Comparison of ENCODE assay signal across 1 cellular context in genomic region chr16:69754469-69755310, GRCh38.
TF ChIP-seq lines count a peak whose summit lies in the region.

Gene NOB1, minus strand, starts transcription at chr16:69754926. Its CDS starts 16 bp downstream, at chr16:69754910.

TF ChIP-seq in HepG2, 621 proteins besides CTCF, POLR2A, EP300 and RAD21 (continued from another document and continues in another):
- TF ChIP-seq HHEX (CRISPR knock-in tag; IDR thresholded peaks at IDR 0.05) (0 out of 2 replicates have a peak, but pooled peaks have one; percentile 21), ZNF570 (CRISPR knock-in tag; IDR thresholded peaks at IDR 0.05; ENCODE audit: borderline replicate concordance) (peak; percentile 22; the same call in 1 of the 2 replicates), CCAR2 (optimal IDR thresholded peaks at IDR 0.05; ENCODE audit: low read depth, low read length) (no peak), RELA (CRISPR knock-in tag; IDR thresholded peaks at IDR 0.05) (peak; percentile 94), YEATS2 (CRISPR knock-in tag; IDR thresholded peaks at IDR 0.05; ENCODE audit: borderline replicate concordance) (peak; percentile 75; the same call in 1 of the 2 replicates), MYC (CRISPR knock-in tag; IDR thresholded peaks at IDR 0.05; ENCODE audit: borderline replicate concordance) (peak; percentile 100), ZKSCAN1 (IDR thresholded peaks at IDR 0.05; ENCODE audit: low read length) (peak; percentile 46; the same call in 1 of the 2 replicates), ZNF737 (CRISPR knock-in tag; IDR thresholded peaks at IDR 0.05; ENCODE audit: borderline replicate concordance) (0 out of 2 replicates have a peak, but pooled peaks have one; percentile 71), GTF3A (CRISPR knock-in tag; conservative IDR thresholded peaks at IDR 0.05) (peak; percentile 37; the same call in 1 of the 2 replicates), ZFP62 (CRISPR knock-in tag; IDR thresholded peaks at IDR 0.05) (no peak), ZNF484 (CRISPR knock-in tag; IDR thresholded peaks at IDR 0.05; ENCODE audit: borderline replicate concordance, low read depth) (peak; percentile 93), PBX2 (CRISPR knock-in tag; IDR thresholded peaks at IDR 0.05) (no peak), SRF (IDR thresholded peaks at IDR 0.05; ENCODE audit: low read depth, low read length) (peak; percentile 17; the same call in 1 of the 2 replicates), NCOA2 (CRISPR knock-in tag; IDR thresholded peaks at IDR 0.05) (peak; percentile 65), ZNF230 (CRISPR knock-in tag; IDR thresholded peaks at IDR 0.05) (peak; percentile 98), PREB (CRISPR knock-in tag; IDR thresholded peaks at IDR 0.05) (no peak), NFRKB (IDR thresholded peaks at IDR 0.05) (no peak), REST (IDR thresholded peaks at IDR 0.05; ENCODE audit: borderline replicate concordance in 1 of 2, low read depth in 1 of 2, low read length in 2 of 2) (peak in 1 of 2 experiments; percentile 59; a peak in 2 of 4 replicates), FOSL1 (CRISPR knock-in tag; IDR thresholded peaks at IDR 0.05; ENCODE audit: borderline replicate concordance) (no peak), NCOR1 (IDR thresholded peaks at IDR 0.05; ENCODE audit: borderline replicate concordance, low read length) (no peak), JUN (CRISPR knock-in tag; IDR thresholded peaks at IDR 0.05) (peak; percentile 75), ZNF550 (CRISPR knock-in tag; IDR thresholded peaks at IDR 0.05; ENCODE audit: borderline replicate concordance) (peak; percentile 92; the same call in 1 of the 2 replicates), NFE2 (CRISPR knock-in tag; IDR thresholded peaks at IDR 0.05) (peak; percentile 35; the same call in 1 of the 2 replicates), ASH2L (IDR thresholded peaks at IDR 0.05; ENCODE audit: insufficient read length, low read depth, low read length) (peak; percentile 85), ZNF17 (CRISPR knock-in tag; IDR thresholded peaks at IDR 0.05) (no peak), ZNF256 (CRISPR knock-in tag; conservative IDR thresholded peaks at IDR 0.05) (0 out of 2 replicates have a peak, but pooled peaks have one; percentile 39), ZNF768 (CRISPR knock-in tag; IDR thresholded peaks at IDR 0.05) (peak; percentile 84), HMG20B (CRISPR knock-in tag; conservative IDR thresholded peaks at IDR 0.05) (peak; percentile 68; the same call in 1 of the 2 replicates), ATF3 (CRISPR knock-in tag; IDR thresholded peaks at IDR 0.05) (peak; percentile 61), FOXK2 (IDR thresholded peaks at IDR 0.05) (no peak), ZNF407 (CRISPR knock-in tag; IDR thresholded peaks at IDR 0.05; ENCODE audit: not compliant biosample characterization) (peak; percentile 99), SMYD3 (CRISPR knock-in tag; IDR thresholded peaks at IDR 0.05) (peak; percentile 92; the same call in 1 of the 2 replicates), ZSCAN22 (CRISPR knock-in tag; IDR thresholded peaks at IDR 0.05) (0 out of 2 replicates have a peak, but pooled peaks have one; percentile 28), MATR3 (CRISPR knock-in tag; IDR thresholded peaks at IDR 0.05) (no peak), AGO2 (optimal IDR thresholded peaks at IDR 0.05; ENCODE audit: low read depth, low read length) (peak; percentile 91), ZNF224 (CRISPR knock-in tag; IDR thresholded peaks at IDR 0.05) (no peak), KDM1A (CRISPR knock-in tag; IDR thresholded peaks at IDR 0.05) (no peak), ELF1 (CRISPR knock-in tag; IDR thresholded peaks at IDR 0.05) (peak; percentile 99)
- TF ChIP-seq, protein P1, sequence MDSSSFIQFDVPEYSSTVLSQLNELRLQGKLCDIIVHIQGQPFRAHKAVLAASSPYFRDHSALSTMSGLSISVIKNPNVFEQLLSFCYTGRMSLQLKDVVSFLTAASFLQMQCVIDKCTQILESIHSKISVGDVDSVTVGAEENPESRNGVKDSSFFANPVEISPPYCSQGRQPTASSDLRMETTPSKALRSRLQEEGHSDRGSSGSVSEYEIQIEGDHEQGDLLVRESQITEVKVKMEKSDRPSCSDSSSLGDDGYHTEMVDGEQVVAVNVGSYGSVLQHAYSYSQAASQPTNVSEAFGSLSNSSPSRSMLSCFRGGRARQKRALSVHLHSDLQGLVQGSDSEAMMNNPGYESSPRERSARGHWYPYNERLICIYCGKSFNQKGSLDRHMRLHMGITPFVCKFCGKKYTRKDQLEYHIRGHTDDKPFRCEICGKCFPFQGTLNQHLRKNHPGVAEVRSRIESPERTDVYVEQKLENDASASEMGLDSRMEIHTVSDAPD (CRISPR knock-in tag; IDR thresholded peaks at IDR 0.05): peak; percentile 87
- TF ChIP-seq, protein P2, sequence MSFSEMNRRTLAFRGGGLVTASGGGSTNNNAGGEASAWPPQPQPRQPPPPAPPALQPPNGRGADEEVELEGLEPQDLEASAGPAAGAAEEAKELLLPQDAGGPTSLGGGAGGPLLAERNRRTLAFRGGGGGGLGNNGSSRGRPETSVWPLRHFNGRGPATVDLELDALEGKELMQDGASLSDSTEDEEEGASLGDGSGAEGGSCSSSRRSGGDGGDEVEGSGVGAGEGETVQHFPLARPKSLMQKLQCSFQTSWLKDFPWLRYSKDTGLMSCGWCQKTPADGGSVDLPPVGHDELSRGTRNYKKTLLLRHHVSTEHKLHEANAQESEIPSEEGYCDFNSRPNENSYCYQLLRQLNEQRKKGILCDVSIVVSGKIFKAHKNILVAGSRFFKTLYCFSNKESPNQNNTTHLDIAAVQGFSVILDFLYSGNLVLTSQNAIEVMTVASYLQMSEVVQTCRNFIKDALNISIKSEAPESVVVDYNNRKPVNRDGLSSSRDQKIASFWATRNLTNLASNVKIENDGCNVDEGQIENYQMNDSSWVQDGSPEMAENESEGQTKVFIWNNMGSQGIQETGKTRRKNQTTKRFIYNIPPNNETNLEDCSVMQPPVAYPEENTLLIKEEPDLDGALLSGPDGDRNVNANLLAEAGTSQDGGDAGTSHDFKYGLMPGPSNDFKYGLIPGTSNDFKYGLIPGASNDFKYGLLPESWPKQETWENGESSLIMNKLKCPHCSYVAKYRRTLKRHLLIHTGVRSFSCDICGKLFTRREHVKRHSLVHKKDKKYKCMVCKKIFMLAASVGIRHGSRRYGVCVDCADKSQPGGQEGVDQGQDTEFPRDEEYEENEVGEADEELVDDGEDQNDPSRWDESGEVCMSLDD (CRISPR knock-in tag; IDR thresholded peaks at IDR 0.05; ENCODE audit: borderline replicate concordance): no peak
- TF ChIP-seq, protein P3, sequence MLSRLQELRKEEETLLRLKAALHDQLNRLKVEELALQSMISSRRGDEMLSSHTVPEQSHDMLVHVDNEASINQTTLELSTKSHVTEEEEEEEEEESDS (CRISPR knock-in tag; IDR thresholded peaks at IDR 0.05; ENCODE audit: borderline replicate concordance): 0 out of 2 replicates have a peak, but pooled peaks have one; percentile 87
- TF ChIP-seq, protein P4, sequence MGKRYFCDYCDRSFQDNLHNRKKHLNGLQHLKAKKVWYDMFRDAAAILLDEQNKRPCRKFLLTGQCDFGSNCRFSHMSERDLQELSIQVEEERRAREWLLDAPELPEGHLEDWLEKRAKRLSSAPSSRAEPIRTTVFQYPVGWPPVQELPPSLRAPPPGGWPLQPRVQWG (CRISPR knock-in tag; IDR thresholded peaks at IDR 0.05; ENCODE audit: borderline replicate concordance, low read depth): no peak
